ENCODE assay signal across 21 cellular contexts in the genomic region with DNA sequence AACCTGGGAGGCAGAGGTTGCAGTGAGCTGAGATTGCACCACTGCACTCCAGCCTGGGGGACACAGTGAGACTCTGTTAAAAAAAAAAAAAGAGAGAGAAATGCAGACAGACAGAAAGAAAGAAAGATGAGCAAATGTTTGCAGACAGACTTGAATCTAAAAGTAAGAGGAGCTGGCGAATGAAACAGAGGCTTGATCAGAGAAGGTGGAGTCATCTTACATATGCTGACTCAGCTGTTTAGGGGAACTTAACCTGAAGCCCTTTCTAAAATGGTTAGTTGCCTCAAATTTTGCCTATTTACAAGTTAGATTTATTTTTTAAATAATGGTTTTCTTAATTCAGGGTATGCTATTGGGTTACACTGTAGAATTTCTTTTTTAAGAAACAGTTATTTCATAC.
"Had no signal": no experiment of that assay in that cellular context is flagged by ENCODE, and none has a peak within 500 bp of the region (broad histone marks: within the 10 kb centered on the region; RNA-seq: fewer than 3 reads in every experiment).

No MANE protein-coding gene starts in this region.

- H3K9me3 ChIP-seq: esophagus squamous epithelium, left lung, prostate gland, right atrium auricular region, sigmoid colon, stomach, tibial artery had no signal

- DNase-seq: effector memory CD8-positive, alpha-beta T cell; erythroblast; esophagus squamous epithelium; head of caudate nucleus; left cardiac atrium; left lung; mesenchymal stem cell; naive thymus-derived CD4-positive, alpha-beta T cell; nucleus accumbens; sigmoid colon; stimulated activated CD4-positive, alpha-beta T cell treated with anti-CD3 and anti-CD28 coated beads, Interleukin-2, amount 100 ng/mL, for 24 hours; stimulated activated CD4-positive, alpha-beta T cell treated with anti-CD3 and anti-CD28 coated beads, Interleukin-4, amount 100 ng/mL, for 24 hours; stimulated activated naive CD4-positive, alpha-beta T cell treated with Interleukin-2 at 50 U/mL for 16 hours; stomach; tibial artery had no signal

- H3K4me3 ChIP-seq: coronary artery, esophagus squamous epithelium, left lung, prostate gland, right atrium auricular region, sigmoid colon, stomach, tibial artery had no signal

- H3K4me1 ChIP-seq: prostate gland had no signal

- FAIRE-seq: endometrium, frontal cortex had no signal

- H3K27ac ChIP-seq: coronary artery, esophagus squamous epithelium, left lung, prostate gland, right atrium auricular region, sigmoid colon, stomach, tibial artery had no signal

- H3K36me3 ChIP-seq: esophagus squamous epithelium, left lung, prostate gland, right atrium auricular region, sigmoid colon, stomach, tibial artery had no signal

- ATAC-seq: effector memory CD8-positive, alpha-beta T cell; left cardiac atrium; left lung; naive thymus-derived CD4-positive, alpha-beta T cell; stimulated activated effector memory CD8-positive, alpha-beta T cell treated with anti-CD3 and anti-CD28 coated beads, Interleukin-12 subunit alpha, Interleukin-12 subunit beta, amount 100 ng/mL, for 72 hours had no signal

- H3K27me3 ChIP-seq: esophagus squamous epithelium, right atrium auricular region, sigmoid colon, tibial artery had no signal
